In the genomic region with DNA sequence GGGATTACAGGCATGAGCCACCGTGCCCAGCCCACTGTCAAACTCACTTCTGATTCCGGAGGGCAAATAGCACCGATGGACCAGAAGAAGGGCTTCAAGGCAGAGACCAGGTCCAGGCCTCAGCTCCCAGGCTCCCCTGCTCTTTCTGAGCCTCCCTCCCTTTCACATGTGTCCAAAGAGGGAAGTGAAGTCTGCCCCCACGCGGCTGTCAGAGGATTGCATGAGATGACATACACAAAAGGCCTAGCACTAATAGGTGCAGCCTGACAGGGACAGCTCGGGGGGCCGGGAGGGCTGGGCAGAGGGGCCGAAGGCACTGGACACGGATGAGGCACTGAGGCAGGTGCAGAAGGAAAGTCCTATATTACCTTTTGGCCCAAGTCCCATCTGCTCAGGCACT, we compare ENCODE assay signal across 1 cellular context.
TF ChIP-seq lines count a peak whose summit lies in the region.

No MANE protein-coding gene starts in this region.

TF ChIP-seq in HCT116, 20 proteins besides CTCF, POLR2A, EP300 and RAD21 (continued from another document):
- TF ChIP-seq, protein P1, sequence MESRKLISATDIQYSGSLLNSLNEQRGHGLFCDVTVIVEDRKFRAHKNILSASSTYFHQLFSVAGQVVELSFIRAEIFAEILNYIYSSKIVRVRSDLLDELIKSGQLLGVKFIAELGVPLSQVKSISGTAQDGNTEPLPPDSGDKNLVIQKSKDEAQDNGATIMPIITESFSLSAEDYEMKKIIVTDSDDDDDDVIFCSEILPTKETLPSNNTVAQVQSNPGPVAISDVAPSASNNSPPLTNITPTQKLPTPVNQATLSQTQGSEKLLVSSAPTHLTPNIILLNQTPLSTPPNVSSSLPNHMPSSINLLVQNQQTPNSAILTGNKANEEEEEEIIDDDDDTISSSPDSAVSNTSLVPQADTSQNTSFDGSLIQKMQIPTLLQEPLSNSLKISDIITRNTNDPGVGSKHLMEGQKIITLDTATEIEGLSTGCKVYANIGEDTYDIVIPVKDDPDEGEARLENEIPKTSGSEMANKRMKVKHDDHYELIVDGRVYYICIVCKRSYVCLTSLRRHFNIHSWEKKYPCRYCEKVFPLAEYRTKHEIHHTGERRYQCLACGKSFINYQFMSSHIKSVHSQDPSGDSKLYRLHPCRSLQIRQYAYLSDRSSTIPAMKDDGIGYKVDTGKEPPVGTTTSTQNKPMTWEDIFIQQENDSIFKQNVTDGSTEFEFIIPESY (IDR thresholded peaks at IDR 0.05; ENCODE audit: extremely low read depth, insufficient replicate concordance, low read length): no peak
- TF ChIP-seq POLR2AphosphoS5 (IDR thresholded peaks at IDR 0.05; ENCODE audit: low read depth, low read length) (peak; percentile 20; the same call in 1 of the 2 replicates), EGR1 (IDR thresholded peaks at IDR 0.05; ENCODE audit: low read depth) (no peak), EZH2 (IDR thresholded peaks at IDR 0.05) (no peak)
